1 cellular context compared by ENCODE assay signal in genomic region chr14:68246074-68246980, GRCh38.
TF ChIP-seq lines count a peak whose summit lies in the region.

No MANE protein-coding gene starts in this region.

TF ChIP-seq in GM23338, 12 proteins besides CTCF, POLR2A, EP300 and RAD21 (continued from another document):
- TF ChIP-seq ZNF462 (CRISPR knock-in tag; IDR thresholded peaks at IDR 0.05) (no peak), CREB1 (CRISPR knock-in tag; IDR thresholded peaks at IDR 0.05; ENCODE audit: low read depth) (no peak), POLR2AphosphoS5 (IDR thresholded peaks at IDR 0.05; ENCODE audit: low read depth) (no peak), EZH2phosphoT487 (IDR thresholded peaks at IDR 0.05; ENCODE audit: unreplicated experiment) (no peak), NANOG (IDR thresholded peaks at IDR 0.05; ENCODE audit: borderline replicate concordance) (no peak), REST (IDR thresholded peaks at IDR 0.05; ENCODE audit: unreplicated experiment) (no peak)
